ENCODE assay signal across 16 cellular contexts in the genomic region with DNA sequence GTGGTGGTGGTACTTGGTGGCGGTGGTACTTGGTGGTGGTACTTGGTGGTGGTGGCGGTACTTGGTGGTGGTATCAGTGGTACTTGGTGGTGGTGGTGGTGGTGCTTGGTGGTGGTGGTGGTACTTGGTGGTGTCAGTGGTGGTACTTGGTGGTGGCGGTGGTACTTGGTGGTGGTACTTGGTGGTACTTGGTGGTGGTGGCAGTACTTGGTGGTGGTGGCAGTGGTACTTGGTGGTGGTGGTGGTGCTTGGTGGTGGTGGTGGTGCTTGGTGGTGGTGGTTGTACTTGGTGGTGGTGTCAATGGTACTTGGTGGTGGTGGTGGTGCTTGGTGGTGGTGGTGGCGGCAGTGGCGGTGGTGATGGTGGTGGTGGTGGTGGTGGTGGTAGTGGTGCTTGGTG.
"Had no signal": no experiment of that assay in that cellular context is flagged by ENCODE, and none has a peak within 500 bp of the region (broad histone marks: within the 10 kb centered on the region; RNA-seq: fewer than 3 reads in every experiment).

No MANE protein-coding gene starts in this region.

- H3K27me3 Mint-ChIP-seq: dendritic cell treated with granulocyte-macrophage colony-stimulating factor and Interleukin-4, amounts not matched to agents 40 ng/mL and 50 ng/mL, for 4 days; effector memory CD8-positive, alpha-beta T cell; naive B cell; stimulated activated naive B cell treated with anti-CD40 and anti-IgM and Interleukin-4, amounts not matched to agents 10 μg/mL and 1 μg/mL and 100 μg/mL, for 72 hours had no signal

- H3K9me3 ChIP-seq: esophagus muscularis mucosa, neutrophil, right atrium auricular region, thyroid gland had no signal

- H3K27me3 ChIP-seq: esophagus muscularis mucosa, neutrophil, right atrium auricular region, thyroid gland had no signal

- ATAC-seq: effector memory CD8-positive, alpha-beta T cell; left cardiac atrium; left ventricle myocardium superior; stimulated activated naive B cell treated with anti-CD40 and anti-IgM and Interleukin-4, amounts not matched to agents 10 μg/mL and 1 μg/mL and 100 μg/mL, for 72 hours had no signal

- H3K4me3 ChIP-seq: esophagus muscularis mucosa, lung, right atrium auricular region, thyroid gland had no signal

- H3K4me1 ChIP-seq: thyroid gland had no signal

- H3K4me3 Mint-ChIP-seq: dendritic cell treated with granulocyte-macrophage colony-stimulating factor and Interleukin-4, amounts not matched to agents 40 ng/mL and 50 ng/mL, for 4 days; effector memory CD8-positive, alpha-beta T cell; stimulated activated naive B cell treated with anti-CD40 and anti-IgM and Interleukin-4, amounts not matched to agents 10 μg/mL and 1 μg/mL and 100 μg/mL, for 72 hours had no signal

- H3K36me3 Mint-ChIP-seq: naive B cell had no signal

- H3K27ac Mint-ChIP-seq: dendritic cell treated with granulocyte-macrophage colony-stimulating factor and Interleukin-4, amounts not matched to agents 40 ng/mL and 50 ng/mL, for 4 days; stimulated activated naive B cell treated with anti-CD40 and anti-IgM and Interleukin-4, amounts not matched to agents 10 μg/mL and 1 μg/mL and 100 μg/mL, for 72 hours had no signal

- DNase-seq: cerebellar nuclear complex; effector memory CD8-positive, alpha-beta T cell; left cardiac atrium; left ventricle myocardium superior; mesendoderm; naive B cell; posterior cingulate gyrus; stimulated activated CD8-positive, alpha-beta memory T cell treated with anti-CD3 and anti-CD28 coated beads, Interleukin-4, amount 100 ng/mL, for 48 hours; stimulated activated naive B cell treated with anti-CD40 and anti-IgM and Interleukin-4, amounts not matched to agents 10 μg/mL and 1 μg/mL and 100 μg/mL, for 72 hours; thyroid gland had no signal

- H3K27ac ChIP-seq: epithelial cell of prostate, neutrophil, thyroid gland had no signal
